In the genomic region with DNA sequence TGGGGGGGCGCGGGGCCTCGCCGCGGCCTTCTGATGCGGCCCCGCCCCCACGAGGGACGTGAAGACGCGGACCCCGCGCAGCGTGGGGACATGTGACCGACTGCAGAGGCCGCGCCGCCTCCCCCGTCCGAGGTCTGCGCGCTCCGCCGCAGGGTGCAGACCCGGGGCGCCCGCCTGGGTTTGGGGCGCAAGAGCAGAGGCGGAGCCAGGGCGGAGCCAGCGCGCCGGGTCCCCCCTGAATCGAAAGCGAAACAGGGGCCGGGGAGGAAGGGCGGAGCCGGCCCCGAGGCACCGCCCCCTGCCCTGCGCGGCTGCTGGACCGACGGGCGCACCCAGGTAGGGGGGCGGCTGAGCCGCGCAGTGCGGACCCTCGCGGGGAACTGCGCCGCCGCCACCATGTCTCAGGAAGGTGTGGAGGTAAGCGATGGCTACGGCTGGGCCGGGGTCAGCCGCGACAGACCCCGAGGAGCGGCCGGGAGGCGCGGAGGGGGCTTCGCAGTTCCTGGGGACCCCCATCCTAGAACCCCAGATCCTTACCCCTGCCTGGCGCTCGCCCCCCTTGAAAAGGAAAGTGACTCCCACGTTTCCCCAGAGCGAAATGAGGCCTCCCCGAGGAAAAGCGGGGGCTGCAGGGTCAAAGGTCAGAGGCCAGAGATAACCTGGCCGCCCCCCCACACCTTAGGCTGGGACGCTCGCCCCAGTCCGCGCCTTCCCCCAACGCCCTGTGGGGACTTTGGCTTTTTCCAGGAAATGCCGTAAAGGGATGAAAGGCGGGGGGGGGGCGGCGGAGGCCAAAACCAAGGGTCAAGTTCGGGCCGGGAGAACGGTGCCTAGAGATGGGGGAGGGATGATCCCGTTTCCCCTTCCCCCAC, we compare ENCODE assay signal across 8 cellular contexts. TPM values are rescaled to one million over a fixed set of nuclear protein-coding genes. Genes with fewer than 3 reads are reported as not detected.
DNase-seq lines count a peak whose midpoint lies in the region; ATAC-seq and TF ChIP-seq lines count a peak whose summit lies in the region.

A gene (plus strand): TSS at position 286 of the 872 bp plus-strand sequence. CDS start 111 bp downstream, at position 397.

- peaks cover 24% of the 10 kb centered on the region for H3K4me1 Mint-ChIP-seq in activated naive CD4-positive, alpha-beta T cell treated with anti-CD3 and anti-CD28 coated beads, Interleukin-2, amount 10 ng/mL, durations not matched to agents 7 days and 5 days

- H3K4me1 ChIP-seq in ACC112 (ENCODE audit: control insufficient read depth, insufficient read depth, low read length, unreplicated experiment): no peaks in the 10 kb centered on the region

- H3K27ac ChIP-seq in ACC112 (ENCODE audit: low read depth, low read length): peak within 1 kb of the TSS; percentile 63
- H3K27ac ChIP-seq in substantia nigra (ENCODE audit: low read depth, low read length, poor library complexity, severe bottlenecking): peak within 1 kb of the TSS; percentile 80

- peaks cover 14% of the 10 kb centered on the region for H3K79me2 ChIP-seq in ACC112 (ENCODE audit: control insufficient read depth, insufficient read depth, low read length, unreplicated experiment)

- no peaks in the 10 kb centered on the region for H3K27me3 ChIP-seq in ACC112 (ENCODE audit: insufficient read depth, low read length)

- TF ChIP-seq POLR2A in Raji (IDR thresholded peaks at IDR 0.05; ENCODE audit: insufficient read depth, low read depth, low read length): peak; percentile 51

- DNase-seq in activated naive CD4-positive, alpha-beta T cell treated with anti-CD3 and anti-CD28 coated beads, Interleukin-2, amount 10 ng/mL, durations not matched to agents 7 days and 5 days: peak; percentile 92
- DNase-seq in globus pallidus (ENCODE audit: low spot score): peak; percentile 59
- DNase-seq in occipital lobe (lab: John Stamatoyannopoulos, UW): peak; percentile 47
- DNase-seq in substantia nigra (lab: John Stamatoyannopoulos, UW): peak in 39 of 49 donors; percentile 4 to 83 (median 36)

- peak within 1 kb of the TSS; percentile 68 for H2AFZ ChIP-seq in ACC112 (ENCODE audit: low read length, unreplicated experiment)

- H3K4me3 ChIP-seq in ACC112 (ENCODE audit: low read depth, low read length): peak within 1 kb of the TSS; percentile 99

- ATAC-seq in GM18907 (IDR thresholded peaks at IDR 0.05; ENCODE audit: unreplicated experiment) (peak; percentile 80), HG03280 (IDR thresholded peaks at IDR 0.05; ENCODE audit: unreplicated experiment) (peak; percentile 94)

- H3K27me3 Mint-ChIP-seq in activated naive CD4-positive, alpha-beta T cell treated with anti-CD3 and anti-CD28 coated beads, Interleukin-2, amount 10 ng/mL, durations not matched to agents 7 days and 5 days: peaks cover 15% of the 10 kb centered on the region

- peak within 1 kb of the TSS; percentile 81 for H3K4me3 Mint-ChIP-seq in activated naive CD4-positive, alpha-beta T cell treated with anti-CD3 and anti-CD28 coated beads, Interleukin-2, amount 10 ng/mL, durations not matched to agents 7 days and 5 days

- peaks cover 17% of the 10 kb centered on the region for H3K36me3 Mint-ChIP-seq in activated naive CD4-positive, alpha-beta T cell treated with anti-CD3 and anti-CD28 coated beads, Interleukin-2, amount 10 ng/mL, durations not matched to agents 7 days and 5 days

- no peaks in the 10 kb centered on the region for H3K9me3 Mint-ChIP-seq in activated naive CD4-positive, alpha-beta T cell treated with anti-CD3 and anti-CD28 coated beads, Interleukin-2, amount 10 ng/mL, durations not matched to agents 7 days and 5 days

- peaks cover 17% of the 10 kb centered on the region; the same call in 1 of the 2 replicates for H3K36me3 ChIP-seq in ACC112 (ENCODE audit: insufficient read depth, low read length)

- CTCF ChIA-PET in activated naive CD4-positive, alpha-beta T cell treated with anti-CD3 and anti-CD28 coated beads, Interleukin-2, amount 10 ng/mL, durations not matched to agents 7 days and 5 days (lab: Charles Lee): no interaction called here

- H3K27ac Mint-ChIP-seq in activated naive CD4-positive, alpha-beta T cell treated with anti-CD3 and anti-CD28 coated beads, Interleukin-2, amount 10 ng/mL, durations not matched to agents 7 days and 5 days: peak within 1 kb of the TSS; percentile 80

RNA-seq across cellular contexts. Expression of the gene that starts here (rescaled TPM):
- total RNA-seq in occipital lobe: 5.0 TPM

Comparison
In these comparisons a context has a peak if more than half of its experiments do, and no peak if none do; other contexts are left out.
1. Peak in every context shown above with its lines: DNase-seq, ATAC-seq, H3K4me3 ChIP-seq and H3K27ac ChIP-seq.
2. DNase-seq: peak in every context shown above with its lines; median percentile 92 in activated naive CD4-positive, alpha-beta T cell treated with anti-CD3 and anti-CD28 coated beads, Interleukin-2, amount 10 ng/mL, durations not matched to agents 7 days and 5 days; 59 in globus pallidus; 47 in occipital lobe; 36 in substantia nigra.